ENCODE assay signal across 9 cellular contexts in genomic region chrX:45621356-45622041, GRCh38.
A peak's percentile ranks its signal among the peaks of the same experiment; 100 is the strongest.
DNase-seq lines count a peak whose midpoint lies in the region; ATAC-seq and TF ChIP-seq lines count a peak whose summit lies in the region.
"Had no signal": no experiment of that assay in that cellular context is flagged by ENCODE, and none has a peak within 500 bp of the region (broad histone marks: within the 10 kb centered on the region; RNA-seq: fewer than 3 reads in every experiment).

No MANE protein-coding gene starts in this region.

- peak overlapping the region; percentile 74; the same call in 1 of the 3 replicates for H2BK15ac ChIP-seq in IMR-90 (ENCODE audit: low read depth, low read length)

- peak; percentile 20 for DNase-seq in activated CD4-positive, alpha-beta T cell treated with anti-CD3 and anti-CD28 coated beads for 36 hours
- no peak for DNase-seq in activated CD4-positive, alpha-beta T cell treated with anti-CD3 and anti-CD28 coated beads for 4 hours
- peak; percentile 80 for DNase-seq in IMR-90
- peak; percentile 66 for DNase-seq in dermis blood vessel endothelial cell
- no peak for DNase-seq in adrenal gland
- no peak for DNase-seq in GM10266 (ENCODE audit: extremely low spot score)
- no peak for DNase-seq in lower lobe of right lung
- DNase-seq: kidney had no signal

- H3K36me3 ChIP-seq in IMR-90 (ENCODE audit: control insufficient read depth, insufficient read depth, low read length) (no peaks in the 10 kb centered on the region), adrenal gland (replicated peaks in 1 of 2) (no peaks in the 10 kb centered on the region), lower lobe of right lung (no peaks in the 10 kb centered on the region)

- no peak overlapping the region for H2AFZ ChIP-seq in IMR-90 (replicated peaks; ENCODE audit: low read length, poor library complexity)

- H2BK20ac ChIP-seq in IMR-90 (ENCODE audit: low read depth, low read length) = peak overlapping the region; percentile 85

- peak overlapping the region; percentile 78 for H3K27ac ChIP-seq in IMR-90 (ENCODE audit: insufficient read depth, low read length)
- H3K27ac ChIP-seq in adrenal gland = no peak overlapping the region
- no peak overlapping the region for H3K27ac ChIP-seq in lower lobe of right lung

- H3K4me1 Mint-ChIP-seq in activated CD4-positive, alpha-beta T cell treated with anti-CD3 and anti-CD28 coated beads for 36 hours = peaks cover 30% of the 10 kb centered on the region
- no peaks in the 10 kb centered on the region for H3K4me1 Mint-ChIP-seq in stimulated activated memory B cell treated with anti-CD40 and anti-IgM and Interleukin-4, amounts not matched to agents 10 μg/mL and 1 μg/mL and 100 μg/mL, for 72 hours

- dilution Hi-C loops in IMR-90 (cut with HindIII; ENCODE audit: low sequenced_read_pairs, unreplicated experiment) = no loop called here

- H2BK5ac ChIP-seq in IMR-90 (ENCODE audit: low read depth, low read length, poor library complexity, severe bottlenecking) = peak overlapping the region; percentile 94

- peak; percentile 88 for ATAC-seq in activated CD4-positive, alpha-beta T cell treated with anti-CD3 and anti-CD28 coated beads for 36 hours
- peak; percentile 16; the same call in 1 of the 2 replicates for ATAC-seq in IMR-90 (ENCODE audit: low read depth)
- peak; percentile 61 for ATAC-seq in stimulated activated memory B cell treated with anti-CD40 and anti-IgM and Interleukin-4, amounts not matched to agents 10 μg/mL and 1 μg/mL and 100 μg/mL, for 72 hours
- ATAC-seq in lower lobe of right lung = no peak

- H3K56ac ChIP-seq in IMR-90 (ENCODE audit: extremely low read depth, insufficient read depth, low read length) = peak overlapping the region; percentile 83

- no peak overlapping the region for H3K4me3 ChIP-seq in IMR-90 (ENCODE audit: insufficient read depth, low read depth, low read length)
- no peak overlapping the region for H3K4me3 ChIP-seq in adrenal gland
- no peak overlapping the region for H3K4me3 ChIP-seq in lower lobe of right lung

- TF ChIP-seq CTCF in IMR-90 (conservative IDR thresholded peaks at IDR 0.05; ENCODE audit: low read depth, low read length) (no peak), adrenal gland (IDR thresholded peaks at IDR 0.05) (no peak), GM10266 (IDR thresholded peaks at IDR 0.05; ENCODE audit: control insufficient read depth, insufficient read depth, low read depth, missing control alignments) (no peak), lower lobe of right lung (IDR thresholded peaks at IDR 0.05) (no peak)

- H3K27me3 ChIP-seq in IMR-90 (ENCODE audit: control insufficient read depth, insufficient read depth, low read length) (no peaks in the 10 kb centered on the region), adrenal gland (peaks cover 5% of the 10 kb centered on the region), lower lobe of right lung (ENCODE audit: low read depth) (no peaks in the 10 kb centered on the region)

- TF ChIP-seq POLR2A in IMR-90 (IDR thresholded peaks at IDR 0.05; ENCODE audit: low read depth, low read length) = no peak
- no peak for TF ChIP-seq POLR2A in adrenal gland (IDR thresholded peaks at IDR 0.05)

- peak overlapping the region; percentile 72 for H4K91ac ChIP-seq in IMR-90 (ENCODE audit: insufficient read depth, low read depth, low read length)

- peak overlapping the region; percentile 55 for H3K23ac ChIP-seq in IMR-90 (ENCODE audit: low read depth, low read length)

- in situ Hi-C loops in IMR-90 (cut with MboI; ENCODE audit: low sequenced_read_pairs) = no loop called here

- H3K18ac ChIP-seq in IMR-90 (ENCODE audit: low read depth, low read length) = peak overlapping the region; percentile 91

- H3K4ac ChIP-seq in IMR-90 (ENCODE audit: low read depth, low read length) = peak overlapping the region; percentile 88

- no TSS peak for BruUV-seq in IMR-90 (replicated peaks; lab: Mats Ljungman, UMichigan)

- peak overlapping the region; percentile 37 for H3K27ac Mint-ChIP-seq in activated CD4-positive, alpha-beta T cell treated with anti-CD3 and anti-CD28 coated beads for 36 hours
- no peak overlapping the region for H3K27ac Mint-ChIP-seq in stimulated activated memory B cell treated with anti-CD40 and anti-IgM and Interleukin-4, amounts not matched to agents 10 μg/mL and 1 μg/mL and 100 μg/mL, for 72 hours

- H3K9ac ChIP-seq in IMR-90 (ENCODE audit: low read depth, low read length) = 0 out of 2 replicates have a peak overlapping the region, but pooled peaks have one; percentile 6

- peak overlapping the region; percentile 91 for H4K5ac ChIP-seq in IMR-90 (ENCODE audit: low read depth, low read length)

- peaks cover 2% of the 10 kb centered on the region; the same call in 1 of the 2 replicates for H3K9me3 ChIP-seq in IMR-90 (ENCODE audit: control insufficient read depth, insufficient read depth, low read length)
- no peaks in the 10 kb centered on the region for H3K9me3 ChIP-seq in adrenal gland (replicated peaks in 1 of 3)
- H3K9me3 ChIP-seq in lower lobe of right lung = no peaks in the 10 kb centered on the region

- no peak overlapping the region for H3K4me2 ChIP-seq in IMR-90 (ENCODE audit: low read depth, low read length)

- H3K36me3 Mint-ChIP-seq in activated CD4-positive, alpha-beta T cell treated with anti-CD3 and anti-CD28 coated beads for 36 hours (ENCODE audit: low read depth) = peaks cover 9% of the 10 kb centered on the region
- H3K36me3 Mint-ChIP-seq in stimulated activated memory B cell treated with anti-CD40 and anti-IgM and Interleukin-4, amounts not matched to agents 10 μg/mL and 1 μg/mL and 100 μg/mL, for 72 hours = no peaks in the 10 kb centered on the region

- no peak overlapping the region for H2AK9ac ChIP-seq in IMR-90 (replicated peaks; ENCODE audit: low read depth, low read length, poor library complexity)

- H3K14ac ChIP-seq in IMR-90 (replicated peaks; ENCODE audit: low read depth, low read length) = peak overlapping the region; percentile 65

- CTCF ChIA-PET in activated CD4-positive, alpha-beta T cell treated with anti-CD3 and anti-CD28 coated beads for 36 hours (lab: Charles Lee) = interaction anchor here (0.6 to 2.1 kb wide), 4 partner anchors 88 to 787 kb away, joined by 3 to 6 read pairs (median 4); no protein-coding TSS in a partner anchor
- CTCF ChIA-PET in IMR-90 (lab: Yijun Ruan, JAX) = no interaction called here

- peaks cover 3% of the 10 kb centered on the region for H3K27me3 Mint-ChIP-seq in activated CD4-positive, alpha-beta T cell treated with anti-CD3 and anti-CD28 coated beads for 36 hours
- H3K27me3 Mint-ChIP-seq in stimulated activated memory B cell treated with anti-CD40 and anti-IgM and Interleukin-4, amounts not matched to agents 10 μg/mL and 1 μg/mL and 100 μg/mL, for 72 hours = no peaks in the 10 kb centered on the region

- no peaks in the 10 kb centered on the region for H3K79me1 ChIP-seq in IMR-90 (ENCODE audit: low read depth in 1 of 2, low read length in 2 of 2)

- H3K4me3 Mint-ChIP-seq in activated CD4-positive, alpha-beta T cell treated with anti-CD3 and anti-CD28 coated beads for 36 hours = no peak overlapping the region
- H3K4me3 Mint-ChIP-seq in stimulated activated memory B cell treated with anti-CD40 and anti-IgM and Interleukin-4, amounts not matched to agents 10 μg/mL and 1 μg/mL and 100 μg/mL, for 72 hours = no peak overlapping the region

- POLR2A ChIA-PET in activated CD4-positive, alpha-beta T cell treated with anti-CD3 and anti-CD28 coated beads for 36 hours (lab: Charles Lee) = interaction anchor here (0.8 to 1.4 kb wide), 4 partner anchors 89 to 187 kb away, joined by 3 to 8 read pairs (median 6); no protein-coding TSS in a partner anchor
- POLR2A ChIA-PET in IMR-90 (lab: Charles Lee; ENCODE audit: unreplicated experiment) = no interaction called here

- peak overlapping the region; percentile 98 for H2BK120ac ChIP-seq in IMR-90 (ENCODE audit: low read depth, low read length)

- no peak for TF ChIP-seq RAD21 in IMR-90 (IDR thresholded peaks at IDR 0.05; ENCODE audit: low read length)

- H3K9me1 ChIP-seq in IMR-90 (ENCODE audit: insufficient read depth, low read length) = peaks cover 2% of the 10 kb centered on the region; the same call in 1 of the 2 replicates

- peak overlapping the region; percentile 68 to 70 for H4K8ac ChIP-seq in IMR-90 (ENCODE audit: low read depth in 2 of 2, low read length in 2 of 2)

- H2AK5ac ChIP-seq in IMR-90 (ENCODE audit: low read depth, low read length) = peak overlapping the region; percentile 63

- peaks cover 11% of the 10 kb centered on the region for H3K9me3 Mint-ChIP-seq in activated CD4-positive, alpha-beta T cell treated with anti-CD3 and anti-CD28 coated beads for 36 hours (ENCODE audit: low read depth)
- peaks cover 3% of the 10 kb centered on the region for H3K9me3 Mint-ChIP-seq in stimulated activated memory B cell treated with anti-CD40 and anti-IgM and Interleukin-4, amounts not matched to agents 10 μg/mL and 1 μg/mL and 100 μg/mL, for 72 hours

- H4K20me1 ChIP-seq in IMR-90 (ENCODE audit: insufficient read depth, low read length) = no peaks in the 10 kb centered on the region

- 0% methylated on average over 1 of the region's 7 CpGs; no CpG with 5 or more reads in 1 of the 2 experiments for WGBS in IMR-90 (ENCODE audit: extremely low coverage in 2 of 2, insufficient read length in 1 of 2), 2 experiments
- WGBS in adrenal gland, 4 donors = 53 to 69% (median 62%) methylated on average over 7 of the region's 7 CpGs

- peaks cover 2% of the 10 kb centered on the region; the same call in 1 of the 2 replicates for H3K4me1 ChIP-seq in IMR-90 (ENCODE audit: control insufficient read depth, insufficient read depth, low read length)
- no peaks in the 10 kb centered on the region for H3K4me1 ChIP-seq in adrenal gland (replicated peaks in 1 of 2)
- no peaks in the 10 kb centered on the region for H3K4me1 ChIP-seq in lower lobe of right lung

- intact Hi-C loops in activated CD4-positive, alpha-beta T cell treated with anti-CD3 and anti-CD28 coated beads for 36 hours (cut with DNase I, micrococcal nuclease) = loop anchor here (1.0 to 5.0 kb wide), 11 partner anchors 89 to 951 kb away; partner anchors contain the start of gene CHST7 (in 1 of the 2)
- intact Hi-C loops in IMR-90 (cut with micrococcal nuclease) = loop anchor here (2.0 to 5.0 kb wide), 2 partner anchors 121 to 299 kb away; no protein-coding TSS in a partner anchor
- intact Hi-C loops in adrenal gland (cut with DNase I) = no loop called here
- intact Hi-C loops in lower lobe of right lung (cut with DNase I) = no loop called here

TF ChIP-seq in IMR-90, 13 proteins besides CTCF, POLR2A, EP300 and RAD21 (continues in another document):
- TF ChIP-seq MAZ (IDR thresholded peaks at IDR 0.05; ENCODE audit: borderline replicate concordance, low read depth, low read length) (no peak), CHD1 (IDR thresholded peaks at IDR 0.05; ENCODE audit: low read depth, low read length) (no peak), MXI1 (IDR thresholded peaks at IDR 0.05; ENCODE audit: borderline replicate concordance, low read depth, low read length) (no peak)

Comparison
In these comparisons a context has a peak if more than half of its experiments do, and no peak if none do; other contexts are left out.
1. DNase-seq: peak in activated CD4-positive, alpha-beta T cell treated with anti-CD3 and anti-CD28 coated beads for 36 hours (single experiment), IMR-90 (single experiment) and dermis blood vessel endothelial cell (single experiment); none in activated CD4-positive, alpha-beta T cell treated with anti-CD3 and anti-CD28 coated beads for 4 hours (0 of 2), adrenal gland (0 of 7), GM10266 (single experiment) and lower lobe of right lung (single experiment).
2. ATAC-seq: peak in activated CD4-positive, alpha-beta T cell treated with anti-CD3 and anti-CD28 coated beads for 36 hours (single experiment), IMR-90 (single experiment) and stimulated activated memory B cell treated with anti-CD40 and anti-IgM and Interleukin-4, amounts not matched to agents 10 μg/mL and 1 μg/mL and 100 μg/mL, for 72 hours (single experiment); none in lower lobe of right lung (0 of 2).
3. intact Hi-C loops: an anchor here in activated CD4-positive, alpha-beta T cell treated with anti-CD3 and anti-CD28 coated beads for 36 hours (1.0 to 5.0 kb wide) and IMR-90 (2.0 to 5.0 kb wide); none called in adrenal gland and lower lobe of right lung.